Comparison of ENCODE assay signal across 28 cellular contexts in genomic region chr9:133894377-133895321, GRCh38.
"Had no signal": no experiment of that assay in that cellular context is flagged by ENCODE, and none has a peak within 500 bp of the region (broad histone marks: within the 10 kb centered on the region; RNA-seq: fewer than 3 reads in every experiment).

No MANE protein-coding gene starts in this region.

- H3K9me3 ChIP-seq: adrenal gland, breast epithelium, colonic mucosa, esophagus muscularis mucosa, lower lobe of right lung, prostate gland, testis, upper lobe of left lung had no signal

- H3K4me1 Mint-ChIP-seq: central memory CD8-positive, alpha-beta T cell had no signal

- H3K9me3 Mint-ChIP-seq: activated T-cell treated with anti-CD3 and anti-CD28 coated beads, Interleukin-2, amount 50 U/mL, for 24 hours; activated T-helper 2 cell treated with anti-CD3 and anti-CD28 coated beads, Interferon-gamma antibody, Interleukin-2, Interleukin-4, amounts not matched to agents 10 μg/mL and 5 μg/mL and 100 μg/mL, durations not matched to agents 14 hours and 24 hours and 36 hours; central memory CD8-positive, alpha-beta T cell; effector memory CD8-positive, alpha-beta T cell; naive B cell had no signal

- H3K9ac ChIP-seq: neural progenitor cell had no signal

- H3K27me3 Mint-ChIP-seq: activated naive CD8-positive, alpha-beta T cell; activated T-cell treated with anti-CD3 and anti-CD28 coated beads, Interleukin-2, amount 50 U/mL, for 24 hours; central memory CD8-positive, alpha-beta T cell; effector memory CD8-positive, alpha-beta T cell; naive B cell had no signal

- H3K4me1 ChIP-seq: breast epithelium, colonic mucosa, lower lobe of right lung, testis, upper lobe of left lung had no signal

- DNase-seq: activated CD8-positive, alpha-beta memory T cell treated with anti-CD3 and anti-CD28 coated beads for 24 hours; activated CD8-positive, alpha-beta memory T cell treated with anti-CD3 and anti-CD28 coated beads, Interleukin-2, amount 50 U/mL, for 4 hours; activated naive CD4-positive, alpha-beta T cell; activated T-cell treated with anti-CD3 and anti-CD28 coated beads, Interleukin-2, amount 50 U/mL, for 24 hours; adrenal gland; colonic mucosa; dorsolateral prefrontal cortex; effector memory CD8-positive, alpha-beta T cell; hypothalamus; islet precursor cell; left colon; lower lobe of right lung; mesendoderm; naive B cell; right cardiac atrium; stimulated activated CD4-positive, alpha-beta T cell treated with anti-CD3 and anti-CD28 coated beads, Interleukin-1b, Interleukin-23, amount 100 ng/mL, for 48 hours; T-helper 9 cell; testis; upper lobe of left lung had no signal

- H3K27me3 ChIP-seq: adrenal gland, breast epithelium, colonic mucosa, dorsolateral prefrontal cortex, esophagus muscularis mucosa, neural progenitor cell, testis, upper lobe of left lung had no signal

- H3K36me3 Mint-ChIP-seq: activated naive CD8-positive, alpha-beta T cell; naive B cell had no signal

- H3K27ac ChIP-seq: adrenal gland, breast epithelium, colonic mucosa, dorsolateral prefrontal cortex, esophagus muscularis mucosa, lower lobe of right lung, neural progenitor cell, prostate gland, skin epidermis, testis, upper lobe of left lung had no signal

- H3K4me2 ChIP-seq: neural progenitor cell had no signal

- H3K4me3 Mint-ChIP-seq: activated naive CD8-positive, alpha-beta T cell; activated T-cell treated with anti-CD3 and anti-CD28 coated beads, Interleukin-2, amount 50 U/mL, for 24 hours; central memory CD8-positive, alpha-beta T cell; effector memory CD8-positive, alpha-beta T cell; naive B cell; neural progenitor cell; WTC11 had no signal

- H3K4me3 ChIP-seq: adrenal gland, breast epithelium, colonic mucosa, dorsolateral prefrontal cortex, esophagus muscularis mucosa, lower lobe of right lung, neural progenitor cell, prostate gland, skin epidermis, testis, upper lobe of left lung had no signal

- H3K27ac Mint-ChIP-seq: activated naive CD8-positive, alpha-beta T cell; activated T-cell treated with anti-CD3 and anti-CD28 coated beads, Interleukin-2, amount 50 U/mL, for 24 hours; activated T-helper 2 cell treated with anti-CD3 and anti-CD28 coated beads, Interferon-gamma antibody, Interleukin-2, Interleukin-4, amounts not matched to agents 10 μg/mL and 5 μg/mL and 100 μg/mL, durations not matched to agents 14 hours and 24 hours and 36 hours; effector memory CD8-positive, alpha-beta T cell had no signal

- H3K36me3 ChIP-seq: adrenal gland, breast epithelium, colonic mucosa, lower lobe of right lung, neural progenitor cell, prostate gland, upper lobe of left lung had no signal

- H2AFZ ChIP-seq: neural progenitor cell had no signal

- ATAC-seq: effector memory CD8-positive, alpha-beta T cell; left colon; lower lobe of right lung; right cardiac atrium; WTC11 had no signal
